Comparison of ENCODE assay signal across 9 cellular contexts in genomic region chr1:32652244-32652962, GRCh38. TPM values are rescaled to one million over a fixed set of nuclear protein-coding genes. Genes with fewer than 3 reads are reported as not detected.
DNase-seq lines count a peak whose midpoint lies in the region; ATAC-seq and TF ChIP-seq lines count a peak whose summit lies in the region.
"Had no signal": no experiment of that assay in that cellular context is flagged by ENCODE, and none has a peak within 500 bp of the region (broad histone marks: within the 10 kb centered on the region; RNA-seq: fewer than 3 reads in every experiment).

No MANE protein-coding gene starts in this region.

- H3K4me1 ChIP-seq in mesendoderm (ENCODE audit: control insufficient read depth, low read depth, low read length), result peaks cover 3% of the 10 kb centered on the region

- no peak overlapping the region for H2BK120ac ChIP-seq in mesendoderm (ENCODE audit: low read depth, low read length)

- WGBS in mesendoderm (ENCODE audit: extremely low coverage, insufficient coverage, low lambda C conversion rate), result no CpG with 5 or more reads among the region's 16 CpGs

- in situ Hi-C loops in astrocyte of the cerebellum (cut with HindIII; ENCODE audit: low sequenced_read_pairs), result no loop called here

- H3K4me3 Mint-ChIP-seq in stimulated activated naive CD8-positive, alpha-beta T cell treated with anti-CD3 and anti-CD28 coated beads, Interleukin-15, Interleukin-2, amounts not matched to agents 100 ng/mL and 50 ng/mL, for 24 hours, result peak overlapping the region; percentile 99

- peaks cover 75% of the 10 kb centered on the region for H3K4me1 Mint-ChIP-seq in stimulated activated naive CD8-positive, alpha-beta T cell treated with anti-CD3 and anti-CD28 coated beads, Interleukin-15, Interleukin-2, amounts not matched to agents 100 ng/mL and 50 ng/mL, for 24 hours (ENCODE audit: low read depth)

- no peak overlapping the region for H4K5ac ChIP-seq in mesendoderm (ENCODE audit: low read length)

- H3K4ac ChIP-seq in mesendoderm (ENCODE audit: low read depth, low read length), result no peak overlapping the region

- no peak for TF ChIP-seq CTCF in astrocyte of the cerebellum (IDR thresholded peaks at IDR 0.05; ENCODE audit: low read depth, low read length, missing control alignments)
- no peak for TF ChIP-seq CTCF in GM10266 (IDR thresholded peaks at IDR 0.05; ENCODE audit: control insufficient read depth, insufficient read depth, low read depth, missing control alignments)

- no peak overlapping the region for H3K18ac ChIP-seq in mesendoderm (ENCODE audit: low read length)

- H3K9me3 Mint-ChIP-seq in stimulated activated naive CD8-positive, alpha-beta T cell treated with anti-CD3 and anti-CD28 coated beads, Interleukin-15, Interleukin-2, amounts not matched to agents 100 ng/mL and 50 ng/mL, for 24 hours, result no peaks in the 10 kb centered on the region

- H3K79me2 ChIP-seq in mesendoderm (ENCODE audit: control insufficient read depth, insufficient read depth, low read length), result peaks cover 55% of the 10 kb centered on the region

- peaks cover 62% of the 10 kb centered on the region for H3K36me3 Mint-ChIP-seq in stimulated activated naive CD8-positive, alpha-beta T cell treated with anti-CD3 and anti-CD28 coated beads, Interleukin-15, Interleukin-2, amounts not matched to agents 100 ng/mL and 50 ng/mL, for 24 hours (ENCODE audit: low read depth)

- no peak overlapping the region for H4K8ac ChIP-seq in mesendoderm (ENCODE audit: low read depth, low read length)

- peak overlapping the region; percentile 98 for H3K9ac ChIP-seq in mesendoderm (ENCODE audit: low read length)

- peak overlapping the region; percentile 41 for H3K4me2 ChIP-seq in mesendoderm (ENCODE audit: low read length)

- no peaks in the 10 kb centered on the region for H3K27me3 Mint-ChIP-seq in stimulated activated naive CD8-positive, alpha-beta T cell treated with anti-CD3 and anti-CD28 coated beads, Interleukin-15, Interleukin-2, amounts not matched to agents 100 ng/mL and 50 ng/mL, for 24 hours

- H3K27me3 ChIP-seq in mesendoderm (ENCODE audit: insufficient read depth, low read length, poor library complexity), result no peaks in the 10 kb centered on the region

- H3K23ac ChIP-seq in mesendoderm (ENCODE audit: low read length), result no peak overlapping the region

- H2BK5ac ChIP-seq in mesendoderm (ENCODE audit: low read length), result no peak overlapping the region

- no peak overlapping the region for H2AK5ac ChIP-seq in mesendoderm (ENCODE audit: low read length)

- H3K56ac ChIP-seq in mesendoderm (ENCODE audit: low read length), result peak overlapping the region; percentile 95

- H3K4me3 ChIP-seq in astrocyte of the cerebellum (ENCODE audit: low read depth, low read length) (peak overlapping the region; percentile 87), mesendoderm (ENCODE audit: low read length) (no peak overlapping the region)

- no peak overlapping the region for H2BK15ac ChIP-seq in mesendoderm (replicated peaks; ENCODE audit: low read depth)

- peak overlapping the region; percentile 11 for H3K27ac ChIP-seq in mesendoderm (ENCODE audit: low read depth, low read length)

- DNase-seq in stimulated activated naive CD8-positive, alpha-beta T cell treated with anti-CD3 and anti-CD28 coated beads, Interleukin-15, Interleukin-2, amounts not matched to agents 100 U/mL and 50 U/mL, for 24 hours, result no peak
- no peak for DNase-seq in astrocyte of the cerebellum (ENCODE audit: low read depth)
- DNase-seq in mesendoderm, result no peak
- DNase-seq in T-helper 9 cell, result no peak
- DNase-seq in GM10266 (ENCODE audit: extremely low spot score), result no peak
- DNase-seq: small intestine had no signal

- H3K27ac Mint-ChIP-seq in stimulated activated naive CD8-positive, alpha-beta T cell treated with anti-CD3 and anti-CD28 coated beads, Interleukin-15, Interleukin-2, amounts not matched to agents 100 ng/mL and 50 ng/mL, for 24 hours, result peak overlapping the region; percentile 100

- peaks cover 4% of the 10 kb centered on the region for H3K36me3 ChIP-seq in mesendoderm (ENCODE audit: control insufficient read depth, insufficient read depth, low read length)

- peaks cover 5% of the 10 kb centered on the region for H3K79me1 ChIP-seq in mesendoderm (ENCODE audit: low read length)

- no peak for ATAC-seq in stimulated activated naive CD8-positive, alpha-beta T cell treated with anti-CD3 and anti-CD28 coated beads, Interleukin-15, Interleukin-2, amounts not matched to agents 100 U/mL and 50 U/mL, for 24 hours
- ATAC-seq in HG03097 (IDR thresholded peaks at IDR 0.05; ENCODE audit: low FRiP score, unreplicated experiment) (no peak), HG03039 (IDR thresholded peaks at IDR 0.05; ENCODE audit: unreplicated experiment) (no peak)

RNA-seq across cellular contexts. Expression of gene RBBP4, which starts 1.4 kb away (rescaled TPM):
- 204 TPM for polyA plus RNA-seq in mesendoderm (2013, experiment 1 of 2)
- 210 TPM for polyA plus RNA-seq in mesendoderm (2013, experiment 2 of 2)

RNA-seq across cellular contexts. Expression of gene ZBTB8OS, which starts 2.1 kb away (rescaled TPM):
- polyA plus RNA-seq in mesendoderm (2013, experiment 1 of 2), result 76.5 TPM
- 77.6 TPM for polyA plus RNA-seq in mesendoderm (2013, experiment 2 of 2)

RNA-seq across cellular contexts. Expression of gene SYNC, which starts 50.2 kb away (rescaled TPM):
- polyA plus RNA-seq in mesendoderm (2013, experiment 1 of 2), result 0.11 TPM
- 0.06 TPM for polyA plus RNA-seq in mesendoderm (2013, experiment 2 of 2)
